Comparison of ENCODE assay signal across 23 cellular contexts in genomic region chr1:227938911-227939790, GRCh38. TPM values are rescaled to one million over a fixed set of nuclear protein-coding genes. Genes with fewer than 3 reads are reported as not detected.
DNase-seq lines count a peak whose midpoint lies in the region; ATAC-seq and TF ChIP-seq lines count a peak whose summit lies in the region.
"Had no signal": no experiment of that assay in that cellular context is flagged by ENCODE, and none has a peak within 500 bp of the region (broad histone marks: within the 10 kb centered on the region; RNA-seq: fewer than 3 reads in every experiment).

No MANE protein-coding gene starts in this region.

- H3K9me3 ChIP-seq in ascending aorta (no peaks in the 10 kb centered on the region), spleen (no peaks in the 10 kb centered on the region), HAP-1 (no peaks in the 10 kb centered on the region)
- H3K9me3 ChIP-seq: body of pancreas had no signal

- no peak overlapping the region for H3K27ac ChIP-seq in ascending aorta
- no peak overlapping the region for H3K27ac ChIP-seq in spleen
- H3K27ac ChIP-seq: body of pancreas, GM23248, SJSA1, skin epidermis had no signal

- DNase-seq in activated CD8-positive, alpha-beta memory T cell treated with anti-CD3 and anti-CD28 coated beads, Interleukin-2, amount 50 U/mL, for 4 hours: peak; percentile 11
- DNase-seq in activated CD8-positive, alpha-beta memory T cell treated with anti-CD3 and anti-CD28 coated beads for 24 hours: no peak
- DNase-seq in ascending aorta (ENCODE audit: low spot score in 2 of 2) (peak; percentile 0 to 56), mesenteric fat pad (ENCODE audit: low spot score) (peak; percentile 85), spleen (peak; percentile 74), HAP-1 (ENCODE audit: low spot score in 2 of 2) (no peak), NCI-H69 (lab: John Stamatoyannopoulos, UW) (no peak)
- DNase-seq: activated CD8-positive, alpha-beta memory T cell treated with anti-CD3 and anti-CD28 coated beads, Interleukin-2, amount 10 ng/mL, durations not matched to agents 7 days and 5 days; activated naive CD4-positive, alpha-beta T cell treated with anti-CD3 and anti-CD28 coated beads, Interleukin-2, amount 50 U/mL, for 16 hours; C1 segment of cervical spinal cord; DMS 273 treated with DMSO at 0.1 percent for 48 hours; GM23248; immature natural killer cell; MV-4-11; NCI-H2081 treated with DMSO at 0.1 percent for 48 hours; NCI-H510A treated with DMSO at 0.1 percent for 48 hours; stimulated activated CD4-positive, alpha-beta T cell treated with anti-CD3 and anti-CD28 coated beads, Interleukin-4, amount 100 ng/mL, for 4 hours; stimulated activated CD8-positive, alpha-beta memory T cell treated with anti-CD3 and anti-CD28 coated beads, Interleukin-4, amount 100 ng/mL, for 48 hours had no signal

- H3K27me3 ChIP-seq in ascending aorta: no peaks in the 10 kb centered on the region
- H3K27me3 ChIP-seq in spleen (replicated peaks in 1 of 7): peaks cover 0 to 5% (median 0%) of the 10 kb centered on the region in 7 donors
- no peaks in the 10 kb centered on the region for H3K27me3 ChIP-seq in HAP-1 (ENCODE audit: low read depth)
- H3K27me3 ChIP-seq: body of pancreas, SJSA1 had no signal

- H3K36me3 ChIP-seq in ascending aorta: no peaks in the 10 kb centered on the region
- H3K36me3 ChIP-seq in spleen: no peaks in the 10 kb centered on the region
- H3K36me3 ChIP-seq in HAP-1 (replicated peaks): no peaks in the 10 kb centered on the region

- TF ChIP-seq POLR2A in spleen (IDR thresholded peaks at IDR 0.05): no peak

- no peak for ATAC-seq in HG03097 (IDR thresholded peaks at IDR 0.05; ENCODE audit: low FRiP score, unreplicated experiment)
- ATAC-seq: activated CD8-positive, alpha-beta memory T cell treated with anti-CD3 and anti-CD28 coated beads, Interleukin-2, amount 10 ng/mL, durations not matched to agents 7 days and 5 days; body of pancreas; esophagus mucosa had no signal

- TF ChIP-seq CTCF in ascending aorta (IDR thresholded peaks at IDR 0.05) (no peak), spleen (IDR thresholded peaks at IDR 0.05 in 8 of 11, conservative IDR thresholded peaks at IDR 0.05 in 3 of 11) (no peak)

- H3K4me1 ChIP-seq in ascending aorta (no peaks in the 10 kb centered on the region), spleen (peaks cover 0 to 24% (median 11%) of the 10 kb centered on the region in 6 donors), HAP-1 (no peaks in the 10 kb centered on the region)
- H3K4me1 ChIP-seq: body of pancreas, SJSA1 had no signal

- intact Hi-C loops in ascending aorta (cut with DNase I): no loop called here
- intact Hi-C loops in spleen (cut with DNase I; ENCODE audit: low total_unique reads): no loop called here

- H3K4me3 ChIP-seq in ascending aorta (no peak overlapping the region), spleen (no peak overlapping the region), HAP-1 (no peak overlapping the region)
- H3K4me3 ChIP-seq: body of pancreas, GM23248, SJSA1, skin epidermis had no signal

- 79 to 87% (median 84%) methylated on average over 5 to 27 of the region's 27 CpGs for WGBS in spleen, 5 donors

- in situ Hi-C loops in HAP-1 (cut with MboI; ENCODE audit: low sequenced_read_pairs): loop anchor here (5.0 kb wide), 1 partner anchor 177 kb away; no protein-coding TSS in a partner anchor

RNA-seq across cellular contexts. Expression of gene WNT9A, which starts 8.6 kb away (rescaled TPM):
- total RNA-seq in ascending aorta (0.96 TPM), mesenteric fat pad (1.3 TPM), spleen (1 to 10 TPM in 4 of 7 donors, under 1 TPM in 3; 0.37 to 3.6 (median 1.2) TPM)
- polyA plus RNA-seq in spleen: under 1 TPM; 0.08 to 0.70 (median 0.11) TPM
- polyA plus RNA-seq: immature natural killer cell had no signal

Comparison
In these comparisons a context has a peak if more than half of its experiments do, and no peak if none do; other contexts are left out.
1. DNase-seq: peak in activated CD8-positive, alpha-beta memory T cell treated with anti-CD3 and anti-CD28 coated beads, Interleukin-2, amount 50 U/mL, for 4 hours (single experiment), ascending aorta (2 of 2), mesenteric fat pad (single experiment) and spleen (single experiment); none in activated CD8-positive, alpha-beta memory T cell treated with anti-CD3 and anti-CD28 coated beads for 24 hours (single experiment), HAP-1 (0 of 2) and NCI-H69 (single experiment).